ENCODE assay signal across 8 cellular contexts in the genomic region with DNA sequence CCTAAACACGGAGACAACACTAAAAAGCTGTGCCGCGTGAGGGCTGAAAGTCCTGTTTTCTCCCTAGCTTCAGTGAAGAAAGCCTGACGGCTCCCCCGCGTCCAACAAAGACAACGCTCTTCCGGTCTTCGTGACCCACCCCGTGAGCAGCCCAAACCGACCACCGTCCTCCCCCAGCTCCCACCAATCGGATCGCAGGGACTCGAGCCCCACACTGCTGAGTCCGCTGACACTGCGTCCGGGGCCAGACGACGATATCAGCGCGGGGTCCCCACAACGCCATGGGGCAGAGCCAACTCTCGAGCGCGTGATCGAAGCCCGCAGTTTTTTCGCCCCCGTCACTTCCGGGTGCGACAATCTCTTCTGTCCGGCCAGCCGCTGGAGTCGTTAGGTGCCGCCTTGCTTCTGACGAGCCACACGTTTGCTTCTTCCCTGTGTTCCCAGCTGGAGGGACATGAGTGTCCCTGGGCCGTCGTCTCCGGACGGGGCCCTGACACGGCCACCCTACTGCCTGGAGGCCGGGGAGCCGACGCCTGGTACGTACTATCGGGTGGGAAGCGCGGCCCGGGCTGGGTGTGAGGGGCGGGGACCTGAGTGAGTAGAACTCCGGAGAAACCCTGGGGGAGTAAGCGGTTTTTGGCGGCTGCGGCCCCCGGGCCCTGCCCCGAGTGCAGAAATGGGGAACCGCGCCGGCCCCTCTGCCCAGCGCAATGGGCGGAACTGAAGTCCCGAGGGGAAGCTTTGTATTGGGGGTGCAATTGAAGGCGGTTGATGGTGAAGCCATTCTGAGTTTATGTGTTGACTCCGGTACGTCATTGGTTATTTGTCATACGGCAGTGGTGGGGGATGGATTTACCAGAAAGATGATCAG. TPM values are rescaled to one million over a fixed set of nuclear protein-coding genes. Genes with fewer than 3 reads are reported as not detected.
DNase-seq lines count a peak whose midpoint lies in the region; TF ChIP-seq lines count a peak whose summit lies in the region.

A gene with protein sequence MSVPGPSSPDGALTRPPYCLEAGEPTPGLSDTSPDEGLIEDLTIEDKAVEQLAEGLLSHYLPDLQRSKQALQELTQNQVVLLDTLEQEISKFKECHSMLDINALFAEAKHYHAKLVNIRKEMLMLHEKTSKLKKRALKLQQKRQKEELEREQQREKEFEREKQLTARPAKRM (plus strand): TSS at position 390 of the 871 bp plus-strand sequence. CDS start 65 bp downstream, at position 455.

- no peaks in the 10 kb centered on the region for H3K9me3 ChIP-seq in stomach smooth muscle (ENCODE audit: control insufficient read depth in 2 of 2, low read length in 2 of 2)

- no peaks in the 10 kb centered on the region for H3K27me3 ChIP-seq in stomach smooth muscle (ENCODE audit: control insufficient read depth in 1 of 2, insufficient read depth in 2 of 2, low read length in 2 of 2)

- peaks cover 30% of the 10 kb centered on the region for H3K4me1 Mint-ChIP-seq in neural crest cell

- H3K27me3 Mint-ChIP-seq in neural crest cell (ENCODE audit: low read depth): no peaks in the 10 kb centered on the region

- H3K36me3 Mint-ChIP-seq in neural crest cell (ENCODE audit: low read depth): no peaks in the 10 kb centered on the region

- DNase-seq in ELF-1 (ENCODE audit: low read depth, low spot score) (peak; percentile 95), H4 (ENCODE audit: low spot score) (peak; percentile 86), LoVo (ENCODE audit: low spot score) (peak; percentile 92), SIG-M5 (lab: John Stamatoyannopoulos, UW) (peak; percentile 74), activated gamma-delta T cell treated with Interleukin-2 at 50 U/mL for 16 hours (peak; percentile 83), foreskin fibroblast (peak; percentile 85 to 95), neural crest cell (ENCODE audit: low read depth, low spot score) (peak; percentile 87)

- peak within 1 kb of the TSS; percentile 96 to 99 for H3K9ac ChIP-seq in stomach smooth muscle (ENCODE audit: low read length in 2 of 2)

- no peaks in the 10 kb centered on the region for H3K36me3 ChIP-seq in stomach smooth muscle (ENCODE audit: control insufficient read depth in 2 of 2, insufficient read depth in 2 of 2, low read length in 2 of 2)

- H3K4me3 ChIP-seq in foreskin fibroblast (ENCODE audit: low read depth in 1 of 2, low read length in 2 of 2) (peak within 1 kb of the TSS; percentile 74 to 90), stomach smooth muscle (ENCODE audit: low read length in 2 of 2) (peak within 1 kb of the TSS; percentile 92 to 98)

- no peaks in the 10 kb centered on the region for H3K9me3 Mint-ChIP-seq in neural crest cell

- H3K27ac Mint-ChIP-seq in neural crest cell (ENCODE audit: unreplicated experiment): peak within 1 kb of the TSS; percentile 100

- TF ChIP-seq CTCF in foreskin fibroblast (IDR thresholded peaks at IDR 0.05; ENCODE audit: low read depth, low read length) (no peak), neural crest cell (conservative IDR thresholded peaks at IDR 0.05) (no peak)

- H3K4me3 Mint-ChIP-seq in neural crest cell: peak within 1 kb of the TSS; percentile 100

- H3K27ac ChIP-seq in stomach smooth muscle (ENCODE audit: low read length): peak within 1 kb of the TSS; percentile 98

- H3K4me1 ChIP-seq in stomach smooth muscle (ENCODE audit: control insufficient read depth, insufficient read depth, low read length): peaks cover 13% of the 10 kb centered on the region

RNA-seq across cellular contexts. Expression of the gene that starts here (rescaled TPM):
- 44.0 and 59.2 TPM in 2 replicates for total RNA-seq in H4 (2014; rRNA removed; shearing (Covaris generic))
- total RNA-seq in neural crest cell: 54.4 and 60.0 TPM in 2 replicates

Comparison
In these comparisons a context has a peak if more than half of its experiments do, and no peak if none do; other contexts are left out.
1. Peak in every context shown above with its lines: DNase-seq, H3K4me3 ChIP-seq and H3K27ac ChIP-seq.